13 cellular contexts compared by ENCODE assay signal in the genomic region with DNA sequence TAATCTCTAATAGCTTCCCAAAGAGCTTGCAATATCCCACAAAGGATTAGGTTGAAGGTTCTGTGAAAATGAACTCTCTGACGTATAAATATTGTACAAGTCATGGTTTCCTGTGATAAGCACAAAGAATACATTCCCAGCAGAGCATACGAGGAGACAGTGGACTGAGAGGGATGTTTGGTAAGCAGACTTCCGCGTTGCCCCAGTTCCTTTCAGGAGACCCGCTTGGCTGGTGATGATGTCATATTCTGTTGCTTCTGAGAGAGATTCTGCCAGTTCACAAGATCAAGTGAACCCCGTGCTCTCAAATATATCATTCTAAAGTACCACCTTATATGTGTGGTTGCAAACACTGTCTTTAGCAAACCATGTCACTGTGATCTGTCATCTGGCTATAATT.
DNase-seq lines count a peak whose midpoint lies in the region; ATAC-seq, FAIRE-seq and TF ChIP-seq lines count a peak whose summit lies in the region.
"Had no signal": no experiment of that assay in that cellular context is flagged by ENCODE, and none has a peak within 500 bp of the region (broad histone marks: within the 10 kb centered on the region; RNA-seq: fewer than 3 reads in every experiment).

No MANE protein-coding gene starts in this region.

- 49% methylated on average over 6 of the region's 6 CpGs; no CpG with 5 or more reads in 1 of the 2 donors for WGBS in esophagus squamous epithelium, 2 donors
- WGBS in psoas muscle, 3 donors = 55 to 65% (median 61%) methylated on average over 6 of the region's 6 CpGs

- H3K27ac ChIP-seq in esophagus squamous epithelium = peak overlapping the region in 2 of 4 donors; percentile 41 to 44
- no peak overlapping the region for H3K27ac ChIP-seq in psoas muscle
- H3K27ac ChIP-seq: cardiac muscle cell had no signal

- TF ChIP-seq CTCF in GM12865 (IDR thresholded peaks at IDR 0.05; ENCODE audit: insufficient read depth, low read depth, low read length, missing control alignments) (no peak), esophagus squamous epithelium (IDR thresholded peaks at IDR 0.05) (no peak), psoas muscle (IDR thresholded peaks at IDR 0.05) (no peak)

- POLR2A ChIA-PET in activated CD4-positive, alpha-beta memory T cell treated with anti-CD3 and anti-CD28 coated beads for 36 hours (lab: Charles Lee) = no interaction called here

- no peaks in the 10 kb centered on the region for H3K4me1 Mint-ChIP-seq in activated CD4-positive, alpha-beta memory T cell treated with anti-CD3 and anti-CD28 coated beads for 36 hours (ENCODE audit: low read depth)
- H3K4me1 Mint-ChIP-seq: stimulated activated effector memory CD8-positive, alpha-beta T cell treated with anti-CD3 and anti-CD28 coated beads, Interleukin-12 subunit alpha, Interleukin-12 subunit beta, amount 100 ng/mL, for 72 hours had no signal

- H3K27me3 ChIP-seq in esophagus squamous epithelium = peaks cover 0 to 3% (median 0%) of the 10 kb centered on the region in 4 donors
- H3K27me3 ChIP-seq in psoas muscle (ENCODE audit: insufficient read depth in 3 of 3, low read length in 2 of 3) = peaks cover 0 to 18% (median 0%) of the 10 kb centered on the region in 3 donors
- H3K27me3 ChIP-seq: cardiac muscle cell had no signal

- H3K36me3 Mint-ChIP-seq in activated CD4-positive, alpha-beta memory T cell treated with anti-CD3 and anti-CD28 coated beads for 36 hours = no peaks in the 10 kb centered on the region
- H3K36me3 Mint-ChIP-seq: stimulated activated effector memory CD8-positive, alpha-beta T cell treated with anti-CD3 and anti-CD28 coated beads, Interleukin-12 subunit alpha, Interleukin-12 subunit beta, amount 100 ng/mL, for 72 hours; WTC11 had no signal

- CTCF ChIA-PET in activated CD4-positive, alpha-beta memory T cell treated with anti-CD3 and anti-CD28 coated beads for 36 hours (lab: Charles Lee) = no interaction called here

- no peaks in the 10 kb centered on the region for H3K27me3 Mint-ChIP-seq in activated CD4-positive, alpha-beta memory T cell treated with anti-CD3 and anti-CD28 coated beads for 36 hours

- no peak overlapping the region for H3K27ac Mint-ChIP-seq in activated CD4-positive, alpha-beta memory T cell treated with anti-CD3 and anti-CD28 coated beads for 36 hours
- H3K27ac Mint-ChIP-seq: stimulated activated effector memory CD8-positive, alpha-beta T cell treated with anti-CD3 and anti-CD28 coated beads, Interleukin-12 subunit alpha, Interleukin-12 subunit beta, amount 100 ng/mL, for 72 hours; WTC11 had no signal

- H3K9me3 Mint-ChIP-seq in activated CD4-positive, alpha-beta memory T cell treated with anti-CD3 and anti-CD28 coated beads for 36 hours = no peaks in the 10 kb centered on the region
- H3K9me3 Mint-ChIP-seq: activated T-cell treated with anti-CD3 and anti-CD28 coated beads, Interleukin-2, amount 50 U/mL, for 4 hours; WTC11 had no signal

- H3K36me3 ChIP-seq in esophagus squamous epithelium (no peaks in the 10 kb centered on the region), psoas muscle (ENCODE audit: insufficient read depth in 1 of 2, low read depth in 1 of 2) (no peaks in the 10 kb centered on the region)
- H3K36me3 ChIP-seq: cardiac muscle cell had no signal

- DNase-seq in GM12865 (ENCODE audit: low read depth) (peak; percentile 4), RPMI7951 (ENCODE audit: low read depth) (peak; percentile 3), esophagus squamous epithelium (lab: John Stamatoyannopoulos, UW) (no peak), psoas muscle (no peak), iPS-NIHi11 (ENCODE audit: low spot score) (no peak), frontal cortex (ENCODE audit: low spot score in 2 of 2) (no peak), T1000 (lab: John Stamatoyannopoulos, UW) (no peak)
- no peak for DNase-seq in activated CD4-positive, alpha-beta memory T cell treated with anti-CD3 and anti-CD28 coated beads for 36 hours
- DNase-seq: activated T-cell treated with anti-CD3 and anti-CD28 coated beads, Interleukin-2, amount 50 U/mL, for 4 hours had no signal

- H3K9me3 ChIP-seq in esophagus squamous epithelium (no peaks in the 10 kb centered on the region), psoas muscle (no peaks in the 10 kb centered on the region)

- H3K4me1 ChIP-seq in esophagus squamous epithelium (peaks cover 0 to 17% (median 5%) of the 10 kb centered on the region in 3 donors), psoas muscle (no peaks in the 10 kb centered on the region)

- TF ChIP-seq POLR2A in esophagus squamous epithelium (IDR thresholded peaks at IDR 0.05) = no peak

- no peak overlapping the region for H3K4me3 ChIP-seq in GM12865 (ENCODE audit: low read depth, low read length)
- H3K4me3 ChIP-seq in esophagus squamous epithelium = peak overlapping the region in 3 of 4 donors; percentile 7 to 45 (median 20)
- H3K4me3 ChIP-seq in psoas muscle = peak overlapping the region; percentile 4
- H3K4me3 ChIP-seq: cardiac muscle cell had no signal

- no peak for FAIRE-seq in frontal cortex (lab: Jason Lieb, UNC)
- FAIRE-seq: GM12892 had no signal

- intact Hi-C loops in esophagus squamous epithelium (cut with DNase I) = no loop called here
- intact Hi-C loops in psoas muscle (cut with DNase I) = no loop called here
- intact Hi-C loops in activated CD4-positive, alpha-beta memory T cell treated with anti-CD3 and anti-CD28 coated beads for 36 hours (cut with micrococcal nuclease) = no loop called here

- no peak for ATAC-seq in psoas muscle
- ATAC-seq: activated T-cell treated with anti-CD3 and anti-CD28 coated beads, Interleukin-2, amount 50 U/mL, for 4 hours; stimulated activated effector memory CD8-positive, alpha-beta T cell treated with anti-CD3 and anti-CD28 coated beads, Interleukin-12 subunit alpha, Interleukin-12 subunit beta, amount 100 ng/mL, for 72 hours; WTC11 had no signal

- H3K4me3 Mint-ChIP-seq in activated CD4-positive, alpha-beta memory T cell treated with anti-CD3 and anti-CD28 coated beads for 36 hours = no peak overlapping the region
- H3K4me3 Mint-ChIP-seq: activated T-cell treated with anti-CD3 and anti-CD28 coated beads, Interleukin-2, amount 50 U/mL, for 4 hours; stimulated activated effector memory CD8-positive, alpha-beta T cell treated with anti-CD3 and anti-CD28 coated beads, Interleukin-12 subunit alpha, Interleukin-12 subunit beta, amount 100 ng/mL, for 72 hours; WTC11 had no signal

Comparison
In these comparisons a context has a peak if more than half of its experiments do, and no peak if none do; other contexts are left out.
1. DNase-seq: peak in GM12865 (single experiment) and RPMI7951 (single experiment); none in esophagus squamous epithelium (single experiment), psoas muscle (0 of 2), iPS-NIHi11 (single experiment), activated CD4-positive, alpha-beta memory T cell treated with anti-CD3 and anti-CD28 coated beads for 36 hours (single experiment), frontal cortex (0 of 2) and T1000 (single experiment).